Comparison of ENCODE assay signal across 13 cellular contexts in the genomic region with DNA sequence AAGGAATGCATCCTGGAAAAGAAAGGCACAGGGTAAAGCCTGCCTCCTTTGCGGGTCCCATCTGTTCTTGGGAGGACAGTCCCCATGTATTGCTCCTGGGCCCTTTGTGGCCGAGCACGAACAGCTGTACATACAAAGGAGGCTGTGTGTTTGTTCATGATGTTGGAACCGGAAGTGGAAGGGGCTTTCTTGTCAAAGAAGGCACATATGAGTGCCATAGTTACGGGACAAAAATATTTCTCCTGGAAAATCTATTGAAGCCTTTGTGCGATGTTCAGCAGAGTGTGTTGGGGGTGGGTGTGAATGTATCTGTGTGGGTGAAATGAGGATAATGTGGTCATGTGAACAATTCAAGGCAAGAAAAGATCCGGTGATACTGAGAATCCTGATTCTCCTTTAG.
DNase-seq lines count a peak whose midpoint lies in the region; ATAC-seq lines count a peak whose summit lies in the region.
"Had no signal": no experiment of that assay in that cellular context is flagged by ENCODE, and none has a peak within 500 bp of the region (broad histone marks: within the 10 kb centered on the region; RNA-seq: fewer than 3 reads in every experiment).

No MANE protein-coding gene starts in this region.

- H2AFZ ChIP-seq in neuron (ENCODE audit: low read depth, low read length): peak overlapping the region; percentile 0

- no peaks in the 10 kb centered on the region for H3K9me3 ChIP-seq in neuron (ENCODE audit: low read length)
- H3K9me3 ChIP-seq: HAP-1 had no signal

- H3K27me3 ChIP-seq in neuron (ENCODE audit: insufficient read depth, low read length): no peaks in the 10 kb centered on the region

- no peaks in the 10 kb centered on the region for H3K36me3 ChIP-seq in neuron (ENCODE audit: insufficient read depth, low read length)
- H3K36me3 ChIP-seq: HAP-1 had no signal

- ATAC-seq in HG03342 (IDR thresholded peaks at IDR 0.05; ENCODE audit: unreplicated experiment) (no peak), HG02884 (IDR thresholded peaks at IDR 0.05; ENCODE audit: unreplicated experiment) (no peak)
- ATAC-seq: PC-3 had no signal

- DNase-seq in DMS153 (lab: John Stamatoyannopoulos, UW) (peak; percentile 96), NCI-H345 (lab: John Stamatoyannopoulos, UW) (peak; percentile 73), dermis blood vessel endothelial cell (peak; percentile 48), AG20443 (ENCODE audit: low spot score) (no peak)
- DNase-seq in activated effector memory CD4-positive, alpha-beta T cell treated with anti-CD3 and anti-CD28 coated beads, Interleukin-2, amount 50 U/mL, for 16 hours: no peak
- DNase-seq: activated naive CD4-positive, alpha-beta T cell; DMS 273 treated with DMSO at 0.1 percent for 48 hours; immature natural killer cell; PC-3 had no signal

- peaks cover 58% of the 10 kb centered on the region for H3K4me1 ChIP-seq in neuron (ENCODE audit: insufficient read depth, low read length)

- no peak overlapping the region for H3K4me3 ChIP-seq in neuron (ENCODE audit: low read length)
- H3K4me3 ChIP-seq: HAP-1 had no signal

Comparison
In these comparisons a context has a peak if more than half of its experiments do, and no peak if none do; other contexts are left out.
1. DNase-seq: peak in DMS153 (single experiment), NCI-H345 (single experiment) and dermis blood vessel endothelial cell (single experiment); none in AG20443 (single experiment) and activated effector memory CD4-positive, alpha-beta T cell treated with anti-CD3 and anti-CD28 coated beads, Interleukin-2, amount 50 U/mL, for 16 hours (single experiment).